In genomic region chr2:57878573-57878910, GRCh38 we compare ENCODE assay signal across 16 cellular contexts.
DNase-seq lines count a peak whose midpoint lies in the region; ATAC-seq, FAIRE-seq and TF ChIP-seq lines count a peak whose summit lies in the region.
"Had no signal": no experiment of that assay in that cellular context is flagged by ENCODE, and none has a peak within 500 bp of the region (broad histone marks: within the 10 kb centered on the region; RNA-seq: fewer than 3 reads in every experiment).

No MANE protein-coding gene starts in this region.

- no peaks in the 10 kb centered on the region for H3K4me1 ChIP-seq in kidney (ENCODE audit: control insufficient read depth in 1 of 2, insufficient read depth in 1 of 2, low read depth in 1 of 2, low read length in 2 of 2)
- H3K4me1 ChIP-seq in skeletal muscle tissue (ENCODE audit: control insufficient read depth in 3 of 3, insufficient read depth in 3 of 3, low read length in 3 of 3): no peaks in the 10 kb centered on the region
- H3K4me1 ChIP-seq: colonic mucosa, upper lobe of left lung had no signal

- no peak for TF ChIP-seq CTCF in kidney (IDR thresholded peaks at IDR 0.05; ENCODE audit: borderline replicate concordance, extremely low read depth, insufficient read depth)

- no peak for ATAC-seq in HG02884 (IDR thresholded peaks at IDR 0.05; ENCODE audit: unreplicated experiment)
- no peak for ATAC-seq in GM18867 (IDR thresholded peaks at IDR 0.05; ENCODE audit: unreplicated experiment)
- ATAC-seq: Panc1 had no signal

- H3K36me3 ChIP-seq in kidney (ENCODE audit: control insufficient read depth in 1 of 2, insufficient read depth in 2 of 2, low read length in 2 of 2) (no peaks in the 10 kb centered on the region), skeletal muscle tissue (ENCODE audit: control insufficient read depth in 3 of 3, insufficient read depth in 3 of 3, low read length in 3 of 3) (no peaks in the 10 kb centered on the region)
- H3K36me3 ChIP-seq: colonic mucosa, neutrophil, upper lobe of left lung had no signal

- FAIRE-seq in kidney (lab: Jason Lieb, UNC): no peak

- intact Hi-C loops in kidney (cut with DNase I): no loop called here

- DNase-seq in NCI-H2081 (lab: John Stamatoyannopoulos, UW) (peak; percentile 18 to 74), NCI-H2081 treated with DMSO at 0.1 percent for 48 hours (lab: John Stamatoyannopoulos, UW) (no peak), NCI-H69 (lab: John Stamatoyannopoulos, UW) (peak; percentile 80), kidney (peak; percentile 14)
- no peak for DNase-seq in stimulated activated naive CD4-positive, alpha-beta T cell (lab: John Stamatoyannopoulos, UW)
- DNase-seq: CD4-positive, alpha-beta memory T cell; colonic mucosa; immature natural killer cell; upper lobe of left lung had no signal

- H3K4me3 ChIP-seq in kidney (ENCODE audit: low read length in 2 of 2) (no peak overlapping the region), skeletal muscle tissue (ENCODE audit: low read length in 3 of 3) (peak overlapping the region in 1 of 3 donors; percentile 24)
- H3K4me3 ChIP-seq: colonic mucosa, skin epidermis, upper lobe of left lung had no signal

- H3K27ac ChIP-seq in kidney (ENCODE audit: low read depth in 2 of 2, low read length in 2 of 2) (no peak overlapping the region), skeletal muscle tissue (ENCODE audit: low read depth, low read length) (no peak overlapping the region)
- H3K27ac ChIP-seq: colonic mucosa, epithelial cell of prostate, neutrophil, skin epidermis, upper lobe of left lung had no signal

- H3K9me3 ChIP-seq in kidney (ENCODE audit: control insufficient read depth in 1 of 2, low read length in 2 of 2) (no peaks in the 10 kb centered on the region), skeletal muscle tissue (ENCODE audit: control insufficient read depth in 3 of 3, low read length in 3 of 3) (no peaks in the 10 kb centered on the region)
- H3K9me3 ChIP-seq: colonic mucosa, neutrophil, upper lobe of left lung had no signal

- H3K9ac ChIP-seq in kidney (ENCODE audit: low read length in 2 of 2) (no peak overlapping the region), skeletal muscle tissue (ENCODE audit: low read depth in 1 of 3, low read length in 3 of 3) (peak overlapping the region in 2 of 3 donors; percentile 2 to 47)

- no peaks in the 10 kb centered on the region for H3K27me3 ChIP-seq in skeletal muscle tissue (ENCODE audit: control insufficient read depth in 3 of 3, insufficient read depth in 3 of 3, low read length in 3 of 3)
- H3K27me3 ChIP-seq: colonic mucosa, neutrophil, upper lobe of left lung had no signal

Comparison
In these comparisons a context has a peak if more than half of its experiments do, and no peak if none do; other contexts are left out.
1. DNase-seq: peak in NCI-H2081 (2 of 2), NCI-H69 (single experiment) and kidney (single experiment); none in NCI-H2081 treated with DMSO at 0.1 percent for 48 hours (single experiment) and stimulated activated naive CD4-positive, alpha-beta T cell (0 of 6).
2. H3K9ac ChIP-seq: peak in skeletal muscle tissue (2 of 3); none in kidney (0 of 2).